In genomic region chr12:45170456-45171042, GRCh38 we compare ENCODE assay signal across 8 cellular contexts. TPM values are rescaled to one million over a fixed set of nuclear protein-coding genes. Genes with fewer than 3 reads are reported as not detected.
DNase-seq lines count a peak whose midpoint lies in the region; ATAC-seq and TF ChIP-seq lines count a peak whose summit lies in the region.

No MANE protein-coding gene starts in this region.

- H3K27me3 ChIP-seq in colonic mucosa: no peaks in the 10 kb centered on the region
- H3K27me3 ChIP-seq in left lung: no peaks in the 10 kb centered on the region

- H3K4me3 ChIP-seq in colonic mucosa (no peak overlapping the region), left lung (no peak overlapping the region)

- no peak overlapping the region for H3K27ac ChIP-seq in colonic mucosa
- no peak overlapping the region for H3K27ac ChIP-seq in left lung

- no peaks in the 10 kb centered on the region for H3K4me1 ChIP-seq in colonic mucosa
- no peaks in the 10 kb centered on the region for H3K4me1 ChIP-seq in left lung

- ATAC-seq in HG02885 (IDR thresholded peaks at IDR 0.05; ENCODE audit: poor library complexity, unreplicated experiment) (peak; percentile 76), left lung (peak; percentile 95), GM19463 (IDR thresholded peaks at IDR 0.05; ENCODE audit: unreplicated experiment) (no peak)

- no peak overlapping the region for H3K9ac ChIP-seq in colonic mucosa (ENCODE audit: low read depth in 2 of 2, low read length in 2 of 2)

- intact Hi-C loops in colonic mucosa (cut with DNase I): no loop called here
- intact Hi-C loops in left lung (cut with DNase I): loop anchor here in 1 of 2 donors (5.0 kb wide), 1 partner anchor 217 kb away; no protein-coding TSS in a partner anchor

- TF ChIP-seq CTCF in colonic mucosa (IDR thresholded peaks at IDR 0.05) (peak; percentile 88), left lung (IDR thresholded peaks at IDR 0.05) (peak; percentile 92 to 95)

- peak; percentile 48 for DNase-seq in GM04504 (ENCODE audit: low read depth)
- peak; percentile 24 to 73 for DNase-seq in NCI-H446 (lab: John Stamatoyannopoulos, UW)
- peak; percentile 77 to 83 for DNase-seq in activated CD4-positive, alpha-beta T cell treated with anti-CD3 and anti-CD28 coated beads for 4 hours
- DNase-seq in colonic mucosa: peak; percentile 88
- DNase-seq in left lung: peak in 1 of 2 donors; percentile 79
- DNase-seq in stimulated activated CD4-positive, alpha-beta T cell treated with anti-CD3 and anti-CD28 coated beads, TNF-alpha, amount 100 ng/mL, for 1 hour (ENCODE audit: low read depth in 3 of 3, low spot score in 1 of 3): peak; percentile 46 to 75 (median 55)

- H3K9me3 ChIP-seq in colonic mucosa (no peaks in the 10 kb centered on the region), left lung (peaks cover 0 to under 1% of the 10 kb centered on the region in 2 donors)

- no peaks in the 10 kb centered on the region for H3K36me3 ChIP-seq in colonic mucosa
- peaks cover 0 to 13% of the 10 kb centered on the region in 2 donors for H3K36me3 ChIP-seq in left lung

RNA-seq across cellular contexts. Expression of gene ANO6, which starts 45.3 kb away (rescaled TPM):
- 10 to 100 TPM; 13.2 to 21.2 TPM for total RNA-seq in colonic mucosa
- 10 to 100 TPM; 63.8 to 79.7 TPM for total RNA-seq in left lung
